24 cellular contexts compared by ENCODE assay signal in genomic region chr5:171598279-171599152, GRCh38.
DNase-seq lines count a peak whose midpoint lies in the region; ATAC-seq, FAIRE-seq and TF ChIP-seq lines count a peak whose summit lies in the region.
"Had no signal": no experiment of that assay in that cellular context is flagged by ENCODE, and none has a peak within 500 bp of the region (broad histone marks: within the 10 kb centered on the region; RNA-seq: fewer than 3 reads in every experiment).

No MANE protein-coding gene starts in this region.

- no peaks in the 10 kb centered on the region for H3K9me3 ChIP-seq in HCT116 (ENCODE audit: control insufficient read depth in 1 of 2, insufficient read depth in 1 of 2, low read depth in 1 of 2, low read length in 2 of 2)
- H3K9me3 ChIP-seq in keratinocyte (ENCODE audit: control insufficient read depth, low read depth, low read length), result no peaks in the 10 kb centered on the region
- H3K9me3 ChIP-seq: neutrophil, thoracic aorta had no signal

- no peak overlapping the region for H3K4me3 ChIP-seq in HCT116 (replicated peaks in 1 of 2; ENCODE audit: low read depth in 1 of 2, low read length in 2 of 2)
- H3K4me3 ChIP-seq in keratinocyte (ENCODE audit: control insufficient read depth in 2 of 3, extremely low read depth in 1 of 3, insufficient read depth in 2 of 3, low read depth in 1 of 3, low read length in 3 of 3), result no peak overlapping the region
- H3K4me3 ChIP-seq: thoracic aorta had no signal

- TF ChIP-seq CTCF in D721Med (IDR thresholded peaks at IDR 0.05; ENCODE audit: insufficient read depth, missing control alignments), result peak; percentile 11
- peak in 2 of 3 experiments; percentile 23 to 25; a peak in 2 of 6 replicates for TF ChIP-seq CTCF in HCT116 (IDR thresholded peaks at IDR 0.05 in 2 of 3, conservative IDR thresholded peaks at IDR 0.05 in 1 of 3; ENCODE audit: borderline replicate concordance in 1 of 3, insufficient read depth in 1 of 3, low read depth in 2 of 3, low read length in 2 of 3)
- peak in 2 of 3 experiments; percentile 8 to 9 for TF ChIP-seq CTCF in keratinocyte (optimal IDR thresholded peaks at IDR 0.05 in 1 of 3, IDR thresholded peaks at IDR 0.05 in 1 of 3, conservative IDR thresholded peaks at IDR 0.05 in 1 of 3; ENCODE audit: extremely low read depth in 1 of 3, insufficient read depth in 2 of 3, low read length in 3 of 3)

- H3K27me3 ChIP-seq in HCT116 (ENCODE audit: insufficient read depth, low read length), result no peaks in the 10 kb centered on the region
- peaks cover 8% of the 10 kb centered on the region for H3K27me3 ChIP-seq in keratinocyte (ENCODE audit: control insufficient read depth, extremely low read depth, insufficient read depth, low read length)
- H3K27me3 ChIP-seq: neutrophil had no signal

- H3K9me2 ChIP-seq in HCT116 (ENCODE audit: insufficient read depth), result no peaks in the 10 kb centered on the region

- CTCF ChIA-PET in HCT116 (lab: Charles Lee), result interaction anchor here (1.0 kb wide), 1 partner anchor 8 kb away, joined by 6 read pairs; no protein-coding TSS in a partner anchor

- H2AFZ ChIP-seq in HCT116 (ENCODE audit: low read depth, low read length, poor library complexity, severe bottlenecking) (no peak overlapping the region), keratinocyte (ENCODE audit: control insufficient read depth, low read length) (no peak overlapping the region)

- H3K27ac ChIP-seq in HCT116 (ENCODE audit: low read depth, low read length), result no peak overlapping the region
- no peak overlapping the region for H3K27ac ChIP-seq in keratinocyte (ENCODE audit: control insufficient read depth, insufficient read depth, low read length)
- H3K27ac ChIP-seq: HL-60, thoracic aorta had no signal

- DNase-seq in D721Med (ENCODE audit: insufficient read length, low spot score) (no peak), HCT116 (ENCODE audit: low read depth, low spot score) (no peak), SK-MEL-5 (ENCODE audit: low read depth, low spot score) (peak; percentile 14), keratinocyte (ENCODE audit: low read depth, low spot score) (no peak), D341Med (ENCODE audit: low spot score) (no peak), ureter (ENCODE audit: low spot score) (no peak), A172 (ENCODE audit: low spot score) (no peak), Right ventricle myocardium inferior (ENCODE audit: missing footprints) (no peak)
- DNase-seq: activated CD4-positive, alpha-beta T cell treated with anti-CD3 and anti-CD28 coated beads, Interleukin-2, amount 10 ng/mL, durations not matched to agents 7 days and 5 days; activated CD8-positive, alpha-beta memory T cell treated with anti-CD3 and anti-CD28 coated beads, Interleukin-2, amount 50 U/mL, for 48 hours; activated gamma-delta T cell; central memory CD4-positive, alpha-beta T cell; effector memory CD4-positive, alpha-beta T cell; MV-4-11; NCI-H2029; NCI-H446; NK-92 treated with Interleukin-12 subunit alpha and Interleukin-12 subunit beta, amount 100 ng/mL, for 24 hours; T-cell had no signal

- no peak for TF ChIP-seq POLR2A in HCT116 (IDR thresholded peaks at IDR 0.05; ENCODE audit: borderline replicate concordance, extremely low read depth, insufficient read depth, insufficient read length)

- RAD21 ChIA-PET in HCT116 (lab: Charles Lee; ENCODE audit: low non-redundant PET in 1 of 2, low total read pairs in 2 of 2, uncharacterized antibody in 2 of 2, unreplicated experiment in 2 of 2), result no interaction called here

- H3K36me3 ChIP-seq in HCT116 (ENCODE audit: control insufficient read depth in 1 of 2, insufficient read depth in 2 of 2, low read length in 2 of 2) (no peaks in the 10 kb centered on the region), keratinocyte (ENCODE audit: control insufficient read depth in 2 of 2, extremely low read depth in 1 of 2, insufficient read depth in 2 of 2, low read length in 2 of 2) (no peaks in the 10 kb centered on the region)
- H3K36me3 ChIP-seq: neutrophil, thoracic aorta had no signal

- H3K9me1 ChIP-seq in keratinocyte (ENCODE audit: control insufficient read depth, extremely low read depth, insufficient read depth, low read length), result no peaks in the 10 kb centered on the region

- POLR2A ChIA-PET in HCT116 (lab: Charles Lee), result no interaction called here

- H4K20me1 ChIP-seq in HCT116 (ENCODE audit: insufficient read depth) (no peaks in the 10 kb centered on the region), keratinocyte (ENCODE audit: control insufficient read depth, extremely low read depth, insufficient read depth, low read length) (no peaks in the 10 kb centered on the region)

- no peak overlapping the region for H3K9ac ChIP-seq in HCT116 (ENCODE audit: low read length)
- no peak overlapping the region for H3K9ac ChIP-seq in keratinocyte (ENCODE audit: control insufficient read depth, extremely low read depth, insufficient read depth, low read length)

- in situ Hi-C loops in SK-MEL-5 (cut with HindIII; ENCODE audit: low pct_unique_long_range_greater_than_20kb, low sequenced_read_pairs), result no loop called here

- TF ChIP-seq RAD21 in HCT116 (IDR thresholded peaks at IDR 0.05; ENCODE audit: low read depth), result peak; percentile 13; the same call in 1 of the 2 replicates

- dilution Hi-C loops in keratinocyte (cut with MboI; ENCODE audit: extremely low pct_ligation_motif_present, low sequenced_read_pairs), result no loop called here

- ATAC-seq in HCT116 (no peak), Right ventricle myocardium inferior (no peak)
- ATAC-seq: left lobe of liver, T-cell had no signal

- H3K4me2 ChIP-seq in HCT116 (ENCODE audit: low read length) (no peak overlapping the region), keratinocyte (ENCODE audit: control insufficient read depth, extremely low read depth, insufficient read depth, low read depth, low read length) (no peak overlapping the region)

- intact Hi-C loops in HCT116 (cut with micrococcal nuclease), result no loop called here
- intact Hi-C loops in Right ventricle myocardium inferior (cut with DNase I), result no loop called here

- BruUV-seq in HCT116 (replicated peaks; lab: Mats Ljungman, UMichigan), result no TSS peak

- H3K79me2 ChIP-seq in HCT116 (ENCODE audit: insufficient read depth, low read length) (no peaks in the 10 kb centered on the region), keratinocyte (ENCODE audit: control insufficient read depth, insufficient read depth, low read length) (no peaks in the 10 kb centered on the region)

- FAIRE-seq in D721Med (lab: Jason Lieb, UNC), result no peak
- FAIRE-seq in keratinocyte (lab: Jason Lieb, UNC), result no peak
- FAIRE-seq: G401.6, GM12892 had no signal

- H3K4me1 ChIP-seq in HCT116 (ENCODE audit: control insufficient read depth in 1 of 2, insufficient read depth in 2 of 2, low read length in 2 of 2) (peaks cover 9 to 19% of the 10 kb centered on the region in 2 experiments; a peak in 3 of 4 replicates), keratinocyte (ENCODE audit: control insufficient read depth, extremely low read depth, insufficient read depth, low read length) (peaks cover 8% of the 10 kb centered on the region)

TF ChIP-seq in HCT116, 20 proteins besides CTCF, POLR2A, EP300 and RAD21:
- TF ChIP-seq TCF7L2 (IDR thresholded peaks at IDR 0.05; ENCODE audit: borderline replicate concordance, extremely low read depth, insufficient read depth, insufficient read length) (no peak), SP1 (IDR thresholded peaks at IDR 0.05; ENCODE audit: low read depth) (no peak), SIN3A (IDR thresholded peaks at IDR 0.05; ENCODE audit: low read depth) (no peak), ATF3 (IDR thresholded peaks at IDR 0.05) (no peak), CEBPB (IDR thresholded peaks at IDR 0.05; ENCODE audit: low read depth) (no peak)
- TF ChIP-seq, protein P1, sequence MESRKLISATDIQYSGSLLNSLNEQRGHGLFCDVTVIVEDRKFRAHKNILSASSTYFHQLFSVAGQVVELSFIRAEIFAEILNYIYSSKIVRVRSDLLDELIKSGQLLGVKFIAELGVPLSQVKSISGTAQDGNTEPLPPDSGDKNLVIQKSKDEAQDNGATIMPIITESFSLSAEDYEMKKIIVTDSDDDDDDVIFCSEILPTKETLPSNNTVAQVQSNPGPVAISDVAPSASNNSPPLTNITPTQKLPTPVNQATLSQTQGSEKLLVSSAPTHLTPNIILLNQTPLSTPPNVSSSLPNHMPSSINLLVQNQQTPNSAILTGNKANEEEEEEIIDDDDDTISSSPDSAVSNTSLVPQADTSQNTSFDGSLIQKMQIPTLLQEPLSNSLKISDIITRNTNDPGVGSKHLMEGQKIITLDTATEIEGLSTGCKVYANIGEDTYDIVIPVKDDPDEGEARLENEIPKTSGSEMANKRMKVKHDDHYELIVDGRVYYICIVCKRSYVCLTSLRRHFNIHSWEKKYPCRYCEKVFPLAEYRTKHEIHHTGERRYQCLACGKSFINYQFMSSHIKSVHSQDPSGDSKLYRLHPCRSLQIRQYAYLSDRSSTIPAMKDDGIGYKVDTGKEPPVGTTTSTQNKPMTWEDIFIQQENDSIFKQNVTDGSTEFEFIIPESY (IDR thresholded peaks at IDR 0.05; ENCODE audit: extremely low read depth, insufficient replicate concordance, low read length), result no peak
TF ChIP-seq in HCT116: peak in this region for 0.
